In the genomic region with DNA sequence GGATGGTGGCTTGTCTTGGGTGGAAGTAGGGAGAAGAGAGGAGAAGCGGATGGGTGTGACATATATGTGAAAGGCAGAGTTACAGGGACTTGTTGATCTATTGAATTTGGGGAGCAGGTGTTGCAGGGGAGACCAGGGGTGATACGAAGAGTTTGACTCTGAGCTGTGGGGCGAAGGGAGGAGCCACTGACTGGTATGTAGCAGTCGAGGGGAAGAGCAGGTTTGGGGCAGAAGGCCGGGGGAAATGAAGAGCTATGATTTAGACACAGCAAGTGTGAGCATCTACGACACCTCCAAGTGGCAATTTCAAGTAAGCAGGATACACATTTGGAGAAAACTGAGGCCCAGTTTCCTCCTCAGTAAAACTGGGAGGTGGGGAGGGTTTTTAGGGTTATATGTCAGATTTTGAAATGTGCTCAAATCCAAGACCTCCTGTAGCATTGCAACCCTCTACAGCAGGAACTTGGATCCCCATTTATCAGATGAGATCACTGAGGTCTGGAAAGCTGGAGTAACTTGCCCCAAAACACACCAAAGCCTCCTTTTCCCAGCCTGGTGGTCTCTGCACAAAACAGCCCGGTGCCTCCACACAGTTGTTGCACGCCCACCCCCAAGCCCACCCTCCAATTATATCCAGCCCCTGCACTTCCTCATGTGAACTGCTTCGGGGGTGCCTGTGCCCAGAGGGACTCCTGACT, we compare ENCODE assay signal across 29 cellular contexts.
DNase-seq lines count a peak whose midpoint lies in the region; ATAC-seq, FAIRE-seq and TF ChIP-seq lines count a peak whose summit lies in the region.
"Had no signal": no experiment of that assay in that cellular context is flagged by ENCODE, and none has a peak within 500 bp of the region (broad histone marks: within the 10 kb centered on the region; RNA-seq: fewer than 3 reads in every experiment).

No MANE protein-coding gene starts in this region.

- no peak for ATAC-seq in T-helper 17 cell
- ATAC-seq: left cardiac atrium; right lobe of liver; stimulated activated naive B cell treated with anti-CD40 and anti-IgM and Interleukin-4, amounts not matched to agents 10 μg/mL and 1 μg/mL and 100 μg/mL, for 72 hours had no signal

- peak overlapping the region; percentile 16 for H3K27ac Mint-ChIP-seq in activated T-cell treated with anti-CD3 and anti-CD28 coated beads, Interleukin-2, amount 50 U/mL, for 24 hours
- H3K27ac Mint-ChIP-seq in T-helper 17 cell (peak overlapping the region; percentile 60), endothelial cell (ENCODE audit: unreplicated experiment) (peak overlapping the region; percentile 34)
- H3K27ac Mint-ChIP-seq: B cell, endodermal cell, H9 had no signal

- FAIRE-seq in urothelium cell line (lab: Jason Lieb, UNC): no peak
- FAIRE-seq: frontal cortex, G401.6 had no signal

- peaks cover 1% of the 10 kb centered on the region for H3K4me1 Mint-ChIP-seq in activated T-cell treated with anti-CD3 and anti-CD28 coated beads, Interleukin-2, amount 50 U/mL, for 24 hours (ENCODE audit: low read depth)
- H3K4me1 Mint-ChIP-seq in T-helper 17 cell: peaks cover 16% of the 10 kb centered on the region
- H3K4me1 Mint-ChIP-seq in endothelial cell (ENCODE audit: unreplicated experiment): peaks cover 50% of the 10 kb centered on the region
- H3K4me1 Mint-ChIP-seq: B cell had no signal

- H3K9me3 ChIP-seq in T-helper 17 cell (ENCODE audit: control insufficient read depth, low read length, poor library complexity, severe bottlenecking): no peaks in the 10 kb centered on the region
- H3K9me3 ChIP-seq: breast epithelium, esophagus squamous epithelium, Peyer's patch, right lobe of liver, SJCRH30, thoracic aorta had no signal

- no peaks in the 10 kb centered on the region for H3K27me3 Mint-ChIP-seq in activated T-cell treated with anti-CD3 and anti-CD28 coated beads, Interleukin-2, amount 50 U/mL, for 24 hours
- H3K27me3 Mint-ChIP-seq in T-helper 17 cell: no peaks in the 10 kb centered on the region
- peaks cover 16% of the 10 kb centered on the region for H3K27me3 Mint-ChIP-seq in endothelial cell (ENCODE audit: unreplicated experiment)
- H3K27me3 Mint-ChIP-seq: B cell; stimulated activated naive B cell treated with anti-CD40 and anti-IgM and Interleukin-4, amounts not matched to agents 10 μg/mL and 1 μg/mL and 100 μg/mL, for 72 hours had no signal

- no peak for TF ChIP-seq CTCF in endothelial cell (IDR thresholded peaks at IDR 0.05; ENCODE audit: unreplicated experiment)

- peaks cover 73% of the 10 kb centered on the region for H3K36me3 Mint-ChIP-seq in activated T-cell treated with anti-CD3 and anti-CD28 coated beads, Interleukin-2, amount 50 U/mL, for 24 hours (ENCODE audit: low read depth)
- H3K36me3 Mint-ChIP-seq in T-helper 17 cell (ENCODE audit: low read depth) (peaks cover 11% of the 10 kb centered on the region), endothelial cell (ENCODE audit: low read depth, unreplicated experiment) (peaks cover 74% of the 10 kb centered on the region)

- H3K4me3 Mint-ChIP-seq in activated T-cell treated with anti-CD3 and anti-CD28 coated beads, Interleukin-2, amount 50 U/mL, for 24 hours: no peak overlapping the region
- H3K4me3 Mint-ChIP-seq in T-helper 17 cell: no peak overlapping the region
- H3K4me3 Mint-ChIP-seq in endothelial cell (ENCODE audit: unreplicated experiment): peak overlapping the region; percentile 27
- H3K4me3 Mint-ChIP-seq: B cell; endodermal cell; H9; stimulated activated naive B cell treated with anti-CD40 and anti-IgM and Interleukin-4, amounts not matched to agents 10 μg/mL and 1 μg/mL and 100 μg/mL, for 72 hours had no signal

- no peaks in the 10 kb centered on the region for H3K9me3 Mint-ChIP-seq in activated T-cell treated with anti-CD3 and anti-CD28 coated beads, Interleukin-2, amount 50 U/mL, for 24 hours
- H3K9me3 Mint-ChIP-seq in endothelial cell (ENCODE audit: unreplicated experiment): no peaks in the 10 kb centered on the region
- H3K9me3 Mint-ChIP-seq: endodermal cell; H9; stimulated activated naive B cell treated with anti-CD40 and anti-IgM and Interleukin-4, amounts not matched to agents 10 μg/mL and 1 μg/mL and 100 μg/mL, for 72 hours had no signal

- peak overlapping the region; percentile 67 for H3K27ac ChIP-seq in substantia nigra (ENCODE audit: low read depth, low read length, poor library complexity, severe bottlenecking)
- H3K27ac ChIP-seq: breast epithelium, esophagus squamous epithelium, Peyer's patch, right lobe of liver, SJCRH30 had no signal

- no peak for DNase-seq in activated T-cell treated with anti-CD3 and anti-CD28 coated beads, Interleukin-2, amount 50 U/mL, for 24 hours
- DNase-seq in activated T-cell treated with anti-CD3 and anti-CD28 coated beads, Interleukin-2, amount 50 U/mL, for 48 hours: no peak
- DNase-seq in T-helper 17 cell: no peak
- no peak for DNase-seq in endothelial cell (ENCODE audit: low spot score)
- no peak for DNase-seq in substantia nigra (lab: John Stamatoyannopoulos, UW)
- DNase-seq in putamen (ENCODE audit: low spot score): no peak
- DNase-seq in DMS79 (lab: John Stamatoyannopoulos, UW): no peak
- no peak for DNase-seq in urothelium cell line (ENCODE audit: low spot score)
- DNase-seq: activated CD4-positive, alpha-beta T cell treated with anti-CD3 and anti-CD28 coated beads, Interleukin-2, amount 50 U/mL, for 48 hours; activated CD4-positive, CD25-positive, alpha-beta regulatory T cell; activated naive CD4-positive, alpha-beta T cell treated with Interleukin-2 at 50 U/mL for 16 hours; cortex of kidney; endodermal cell; esophagus squamous epithelium; H9; left cardiac atrium; NCI-H1105; NCI-H1930; SJCRH30; stimulated activated CD4-positive, alpha-beta T cell treated with anti-CD3 and anti-CD28 coated beads, Interleukin-12 subunit alpha, Interleukin-12 subunit beta, amount 100 ng/mL, for 4 hours; stimulated activated CD4-positive, alpha-beta T cell treated with anti-CD3 and anti-CD28 coated beads, Interleukin-4, amount 100 ng/mL, for 24 hours; stimulated activated naive B cell treated with anti-CD40 and anti-IgM and Interleukin-4, amounts not matched to agents 10 μg/mL and 1 μg/mL and 100 μg/mL, for 72 hours had no signal
